8 cellular contexts compared by ENCODE assay signal in the genomic region with DNA sequence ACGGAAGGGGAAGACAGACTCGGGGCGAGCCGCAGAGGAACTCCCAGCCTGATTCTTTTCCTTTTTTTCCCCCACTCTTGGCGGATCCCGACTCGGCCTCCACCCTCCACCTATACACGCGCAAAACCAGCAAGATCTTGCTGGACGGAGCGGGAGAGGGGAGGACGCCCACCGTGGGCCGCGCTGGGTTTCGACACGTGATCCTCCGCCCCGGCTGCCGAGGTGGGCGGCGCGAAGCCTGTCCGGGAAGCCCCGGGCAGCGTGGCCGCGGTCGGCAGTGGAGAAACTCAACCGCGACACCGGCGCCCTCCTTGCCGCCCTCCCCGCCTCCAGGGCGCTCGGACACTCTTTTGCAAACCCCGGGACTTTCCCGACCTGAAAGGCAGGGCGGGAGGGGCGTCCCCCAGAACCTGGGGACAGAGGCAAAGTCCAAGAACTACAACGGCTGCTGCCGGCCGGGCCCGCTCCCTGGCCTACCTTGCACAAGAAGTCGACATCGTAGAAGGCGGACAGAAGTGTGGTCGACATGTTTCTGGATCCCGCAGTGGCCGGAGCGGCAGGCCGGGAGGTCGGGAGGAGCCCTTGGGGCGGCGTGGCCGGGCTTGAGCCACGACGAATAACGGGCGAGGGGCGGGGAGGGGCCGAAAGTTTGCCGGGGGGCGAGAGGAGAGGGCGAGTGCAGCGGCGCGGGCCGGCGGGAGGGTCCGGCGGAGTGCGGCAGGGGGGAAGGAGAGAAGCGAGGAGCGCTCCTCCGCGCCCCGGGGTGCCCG. TPM values are rescaled to one million over a fixed set of nuclear protein-coding genes. Genes with fewer than 3 reads are reported as not detected.
DNase-seq lines count a peak whose midpoint lies in the region; ATAC-seq, FAIRE-seq and TF ChIP-seq lines count a peak whose summit lies in the region.

No MANE protein-coding gene starts in this region.

- TF ChIP-seq CTCF in brain (conservative IDR thresholded peaks at IDR 0.05) = no peak

- H3K4me3 Mint-ChIP-seq in brain = peak overlapping the region; percentile 83 to 92 (median 88)

- H3K36me3 Mint-ChIP-seq in brain = peaks cover 15% of the 10 kb centered on the region

- DNase-seq in DMS53 treated with DMSO at 0.1 percent for 48 hours (lab: John Stamatoyannopoulos, UW; ENCODE audit: unreplicated experiment) (peak; percentile 9), T1000 (lab: John Stamatoyannopoulos, UW) (peak; percentile 47), small intestine (peak; percentile 80), HPDE6-E6E7 (ENCODE audit: extremely low spot score) (no peak)

- H3K27ac ChIP-seq in HUES64 (ENCODE audit: low read depth, low read length) (peak overlapping the region; percentile 98), small intestine (ENCODE audit: low read depth in 1 of 2, low read length in 1 of 2) (peak overlapping the region; percentile 98 to 100)

- under 1% methylated on average over 80 of the region's 80 CpGs for WGBS in HUES64
- WGBS in small intestine, 3 donors = 0 to 1% (median 1%) methylated on average over 56 to 80 of the region's 80 CpGs

- H3K9me3 Mint-ChIP-seq in brain = peaks cover 0 to 4% (median 2%) of the 10 kb centered on the region in 5 experiments

- H3K27me3 ChIP-seq in HUES64 (ENCODE audit: insufficient read depth, low read length) (no peaks in the 10 kb centered on the region), small intestine (ENCODE audit: control insufficient read depth in 2 of 2, insufficient read depth in 2 of 2, low read length in 2 of 2) (no peaks in the 10 kb centered on the region)

- peak overlapping the region; percentile 99 for H3K9ac ChIP-seq in HUES64 (ENCODE audit: low read depth, low read length)

- ATAC-seq in GM21381 (IDR thresholded peaks at IDR 0.05; ENCODE audit: unreplicated experiment) = peak; percentile 25

- H3K9me3 ChIP-seq in HUES64 (ENCODE audit: insufficient read depth, low read depth, low read length) (no peaks in the 10 kb centered on the region), iPS-18c (ENCODE audit: control insufficient read depth, insufficient read depth, low read length) (no peaks in the 10 kb centered on the region), small intestine (ENCODE audit: control insufficient read depth, low read depth) (no peaks in the 10 kb centered on the region)

- H3K27ac Mint-ChIP-seq in brain = peak overlapping the region; percentile 80 to 94 (median 85)

- H3K4me1 ChIP-seq in HUES64 (ENCODE audit: insufficient read depth, low read length) (peaks cover 36% of the 10 kb centered on the region), small intestine (ENCODE audit: control insufficient read depth in 2 of 2, insufficient read depth in 1 of 2, low read depth in 1 of 2, low read length in 1 of 2) (peaks cover 3 to 5% of the 10 kb centered on the region in 2 donors)

- peaks cover 25% of the 10 kb centered on the region for H3K27me3 Mint-ChIP-seq in brain

- H3K36me3 ChIP-seq in HUES64 (ENCODE audit: insufficient read depth, low read length) = peaks cover 30% of the 10 kb centered on the region
- peaks cover 17 to 18% of the 10 kb centered on the region in 2 donors for H3K36me3 ChIP-seq in small intestine (ENCODE audit: control insufficient read depth in 2 of 2, insufficient read depth in 2 of 2, low read length in 2 of 2)

- peak overlapping the region; percentile 94 for H3K4me3 ChIP-seq in HUES64 (ENCODE audit: low read length)
- peak overlapping the region; percentile 97 for H3K4me3 ChIP-seq in iPS-18c (ENCODE audit: insufficient read depth, low read depth, low read length)
- peak overlapping the region; percentile 87 to 92 for H3K4me3 ChIP-seq in small intestine (ENCODE audit: low read depth in 1 of 2, low read length in 2 of 2)

- peaks cover 45% of the 10 kb centered on the region for H3K4me1 Mint-ChIP-seq in brain

- no peak for FAIRE-seq in small intestine (lab: Jason Lieb, UNC)

RNA-seq across cellular contexts. Expression of a gene that starts 0.4 kb away (rescaled TPM):
- polyA plus RNA-seq in HUES64 (2013, experiment 1 of 2) = 62.2 TPM
- polyA plus RNA-seq in HUES64 (2013, experiment 2 of 2) = 60.5 TPM
- polyA plus RNA-seq in brain (ENCODE audit: insufficient read depth, low read depth, low replicate concordance) (16.1 TPM), small intestine (10 to 100 TPM; 62.1 to 98.9 (median 98.8) TPM)
